In the genomic region with DNA sequence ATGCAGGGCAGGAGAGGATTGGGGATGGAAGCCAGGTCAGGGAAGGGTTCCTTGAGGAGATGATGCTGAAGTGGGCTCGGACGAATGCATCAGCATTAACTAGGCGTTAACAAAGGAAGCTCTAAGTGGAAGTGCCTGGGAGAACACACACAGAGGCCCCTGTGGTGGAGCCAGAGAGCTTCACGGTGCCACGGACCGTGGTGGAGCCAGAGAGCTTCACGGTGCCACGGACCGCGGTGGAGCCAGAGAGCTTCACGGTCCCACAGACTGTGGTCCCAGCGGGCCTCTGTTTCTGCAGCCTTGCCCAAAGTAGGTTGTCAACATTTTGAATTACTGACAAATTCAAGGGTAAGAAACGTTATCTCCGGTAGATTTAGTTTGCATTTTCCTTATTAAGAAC, we compare ENCODE assay signal across 1 cellular context.
TF ChIP-seq lines count a peak whose summit lies in the region.

No MANE protein-coding gene starts in this region.

TF ChIP-seq in WTC11, 78 proteins besides CTCF, POLR2A, EP300 and RAD21 (continued from another document):
- TF ChIP-seq, protein P1, sequence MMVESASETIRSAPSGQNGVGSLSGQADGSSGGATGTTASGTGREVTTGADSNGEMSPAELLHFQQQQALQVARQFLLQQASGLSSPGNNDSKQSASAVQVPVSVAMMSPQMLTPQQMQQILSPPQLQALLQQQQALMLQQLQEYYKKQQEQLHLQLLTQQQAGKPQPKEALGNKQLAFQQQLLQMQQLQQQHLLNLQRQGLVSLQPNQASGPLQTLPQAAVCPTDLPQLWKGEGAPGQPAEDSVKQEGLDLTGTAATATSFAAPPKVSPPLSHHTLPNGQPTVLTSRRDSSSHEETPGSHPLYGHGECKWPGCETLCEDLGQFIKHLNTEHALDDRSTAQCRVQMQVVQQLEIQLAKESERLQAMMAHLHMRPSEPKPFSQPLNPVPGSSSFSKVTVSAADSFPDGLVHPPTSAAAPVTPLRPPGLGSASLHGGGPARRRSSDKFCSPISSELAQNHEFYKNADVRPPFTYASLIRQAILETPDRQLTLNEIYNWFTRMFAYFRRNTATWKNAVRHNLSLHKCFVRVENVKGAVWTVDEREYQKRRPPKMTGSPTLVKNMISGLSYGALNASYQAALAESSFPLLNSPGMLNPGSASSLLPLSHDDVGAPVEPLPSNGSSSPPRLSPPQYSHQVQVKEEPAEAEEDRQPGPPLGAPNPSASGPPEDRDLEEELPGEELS (CRISPR knock-in tag; IDR thresholded peaks at IDR 0.05) = no peak
- no peak for TF ChIP-seq NFYB (CRISPR knock-in tag; conservative IDR thresholded peaks at IDR 0.05; ENCODE audit: low read depth)
- TF ChIP-seq ZNF317 (CRISPR knock-in tag; IDR thresholded peaks at IDR 0.05; ENCODE audit: borderline replicate concordance, low read depth) = no peak
- TF ChIP-seq ZNF396 (CRISPR knock-in tag; IDR thresholded peaks at IDR 0.05; ENCODE audit: borderline replicate concordance) = no peak
- no peak for TF ChIP-seq ESRRA (CRISPR knock-in tag; IDR thresholded peaks at IDR 0.05; ENCODE audit: borderline replicate concordance)
- no peak for TF ChIP-seq GRHL2 (CRISPR knock-in tag; IDR thresholded peaks at IDR 0.05; ENCODE audit: insufficient replicate concordance, severe bottlenecking)
- TF ChIP-seq, protein P2, sequence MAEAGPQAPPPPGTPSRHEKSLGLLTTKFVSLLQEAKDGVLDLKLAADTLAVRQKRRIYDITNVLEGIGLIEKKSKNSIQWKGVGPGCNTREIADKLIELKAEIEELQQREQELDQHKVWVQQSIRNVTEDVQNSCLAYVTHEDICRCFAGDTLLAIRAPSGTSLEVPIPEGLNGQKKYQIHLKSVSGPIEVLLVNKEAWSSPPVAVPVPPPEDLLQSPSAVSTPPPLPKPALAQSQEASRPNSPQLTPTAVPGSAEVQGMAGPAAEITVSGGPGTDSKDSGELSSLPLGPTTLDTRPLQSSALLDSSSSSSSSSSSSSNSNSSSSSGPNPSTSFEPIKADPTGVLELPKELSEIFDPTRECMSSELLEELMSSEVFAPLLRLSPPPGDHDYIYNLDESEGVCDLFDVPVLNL (CRISPR knock-in tag; IDR thresholded peaks at IDR 0.05; ENCODE audit: borderline replicate concordance, low read depth) = no peak
- TF ChIP-seq NR3C1 (CRISPR knock-in tag; conservative IDR thresholded peaks at IDR 0.05; ENCODE audit: low read depth) = no peak
